In the genomic region with DNA sequence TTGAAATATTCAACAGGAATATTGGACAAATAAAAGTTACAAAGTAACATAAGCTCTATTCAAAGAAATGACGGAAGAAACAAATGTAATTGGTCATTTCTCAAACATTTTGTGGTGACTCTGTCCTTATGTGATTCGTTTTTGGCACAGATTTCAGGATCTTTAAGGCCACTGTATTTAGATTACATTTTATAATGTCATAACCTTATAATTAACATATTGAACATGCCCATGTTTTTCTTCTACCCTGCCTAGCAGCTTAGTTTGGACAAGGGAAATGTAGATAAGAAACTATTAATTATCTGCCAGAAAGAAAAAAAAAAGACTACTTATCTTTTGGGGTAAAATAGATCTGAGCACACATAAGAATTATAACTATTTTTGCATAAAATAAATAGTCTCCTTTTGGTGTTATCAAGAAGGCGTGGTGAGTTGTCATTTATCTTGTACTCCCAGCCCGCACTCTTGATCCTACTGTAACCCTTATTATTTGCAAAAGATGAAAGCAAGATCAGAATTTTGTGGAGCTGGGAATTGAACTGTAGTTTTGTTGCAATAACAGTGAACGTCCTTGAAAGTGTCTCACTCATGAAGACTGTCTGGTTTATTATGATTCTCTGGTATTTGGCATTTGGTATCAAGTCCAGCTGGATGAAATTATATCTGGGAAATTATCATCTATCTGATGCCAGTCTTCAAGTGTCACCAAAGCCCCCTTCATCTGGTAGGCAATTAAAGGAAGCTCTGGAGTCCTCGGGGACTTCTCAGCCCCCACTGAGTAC, we compare ENCODE assay signal across 1 cellular context.
A peak's percentile ranks its signal among the peaks of the same experiment; 100 is the strongest.
TF ChIP-seq lines count a peak whose summit lies in the region.

No MANE protein-coding gene starts in this region.

TF ChIP-seq in SK-N-SH, 30 proteins besides CTCF, POLR2A, EP300 and RAD21 (continued from another document):
- TF ChIP-seq, protein P1, sequence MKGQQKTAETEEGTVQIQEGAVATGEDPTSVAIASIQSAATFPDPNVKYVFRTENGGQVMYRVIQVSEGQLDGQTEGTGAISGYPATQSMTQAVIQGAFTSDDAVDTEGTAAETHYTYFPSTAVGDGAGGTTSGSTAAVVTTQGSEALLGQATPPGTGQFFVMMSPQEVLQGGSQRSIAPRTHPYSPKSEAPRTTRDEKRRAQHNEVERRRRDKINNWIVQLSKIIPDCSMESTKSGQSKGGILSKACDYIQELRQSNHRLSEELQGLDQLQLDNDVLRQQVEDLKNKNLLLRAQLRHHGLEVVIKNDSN (IDR thresholded peaks at IDR 0.05; ENCODE audit: borderline replicate concordance, low read depth), result no peak
- TF ChIP-seq TCF12 (IDR thresholded peaks at IDR 0.05), result peak; percentile 76
- TF ChIP-seq, protein P2, sequence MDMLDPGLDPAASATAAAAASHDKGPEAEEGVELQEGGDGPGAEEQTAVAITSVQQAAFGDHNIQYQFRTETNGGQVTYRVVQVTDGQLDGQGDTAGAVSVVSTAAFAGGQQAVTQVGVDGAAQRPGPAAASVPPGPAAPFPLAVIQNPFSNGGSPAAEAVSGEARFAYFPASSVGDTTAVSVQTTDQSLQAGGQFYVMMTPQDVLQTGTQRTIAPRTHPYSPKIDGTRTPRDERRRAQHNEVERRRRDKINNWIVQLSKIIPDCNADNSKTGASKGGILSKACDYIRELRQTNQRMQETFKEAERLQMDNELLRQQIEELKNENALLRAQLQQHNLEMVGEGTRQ (IDR thresholded peaks at IDR 0.05; ENCODE audit: borderline replicate concordance, low read depth, low read length), result no peak
- 0 out of 2 replicates have a peak, but pooled peaks have one; percentile 15 for TF ChIP-seq FOXM1 (IDR thresholded peaks at IDR 0.05; ENCODE audit: low read depth)
- no peak for TF ChIP-seq ELF1 (IDR thresholded peaks at IDR 0.05)
- TF ChIP-seq, protein P3, sequence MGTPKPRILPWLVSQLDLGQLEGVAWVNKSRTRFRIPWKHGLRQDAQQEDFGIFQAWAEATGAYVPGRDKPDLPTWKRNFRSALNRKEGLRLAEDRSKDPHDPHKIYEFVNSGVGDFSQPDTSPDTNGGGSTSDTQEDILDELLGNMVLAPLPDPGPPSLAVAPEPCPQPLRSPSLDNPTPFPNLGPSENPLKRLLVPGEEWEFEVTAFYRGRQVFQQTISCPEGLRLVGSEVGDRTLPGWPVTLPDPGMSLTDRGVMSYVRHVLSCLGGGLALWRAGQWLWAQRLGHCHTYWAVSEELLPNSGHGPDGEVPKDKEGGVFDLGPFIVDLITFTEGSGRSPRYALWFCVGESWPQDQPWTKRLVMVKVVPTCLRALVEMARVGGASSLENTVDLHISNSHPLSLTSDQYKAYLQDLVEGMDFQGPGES (IDR thresholded peaks at IDR 0.05; ENCODE audit: low read depth, low read length), result no peak
- TF ChIP-seq, protein P4, sequence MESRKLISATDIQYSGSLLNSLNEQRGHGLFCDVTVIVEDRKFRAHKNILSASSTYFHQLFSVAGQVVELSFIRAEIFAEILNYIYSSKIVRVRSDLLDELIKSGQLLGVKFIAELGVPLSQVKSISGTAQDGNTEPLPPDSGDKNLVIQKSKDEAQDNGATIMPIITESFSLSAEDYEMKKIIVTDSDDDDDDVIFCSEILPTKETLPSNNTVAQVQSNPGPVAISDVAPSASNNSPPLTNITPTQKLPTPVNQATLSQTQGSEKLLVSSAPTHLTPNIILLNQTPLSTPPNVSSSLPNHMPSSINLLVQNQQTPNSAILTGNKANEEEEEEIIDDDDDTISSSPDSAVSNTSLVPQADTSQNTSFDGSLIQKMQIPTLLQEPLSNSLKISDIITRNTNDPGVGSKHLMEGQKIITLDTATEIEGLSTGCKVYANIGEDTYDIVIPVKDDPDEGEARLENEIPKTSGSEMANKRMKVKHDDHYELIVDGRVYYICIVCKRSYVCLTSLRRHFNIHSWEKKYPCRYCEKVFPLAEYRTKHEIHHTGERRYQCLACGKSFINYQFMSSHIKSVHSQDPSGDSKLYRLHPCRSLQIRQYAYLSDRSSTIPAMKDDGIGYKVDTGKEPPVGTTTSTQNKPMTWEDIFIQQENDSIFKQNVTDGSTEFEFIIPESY (IDR thresholded peaks at IDR 0.05; ENCODE audit: borderline replicate concordance, low read depth), result no peak
- TF ChIP-seq RXRA (IDR thresholded peaks at IDR 0.05; ENCODE audit: borderline replicate concordance, low read depth), result no peak
- TF ChIP-seq TAF1 (IDR thresholded peaks at IDR 0.05; ENCODE audit: borderline replicate concordance, low read depth, low read length), result peak; percentile 17; the same call in 1 of the 2 replicates
- TF ChIP-seq MXI1 (IDR thresholded peaks at IDR 0.05; ENCODE audit: low read depth, low read length), result no peak
- no peak for TF ChIP-seq EZH2phosphoT487 (IDR thresholded peaks at IDR 0.05; ENCODE audit: borderline replicate concordance, low read depth)
- no peak for TF ChIP-seq YY1 (IDR thresholded peaks at IDR 0.05; ENCODE audit: low read depth)
